In the genomic region with DNA sequence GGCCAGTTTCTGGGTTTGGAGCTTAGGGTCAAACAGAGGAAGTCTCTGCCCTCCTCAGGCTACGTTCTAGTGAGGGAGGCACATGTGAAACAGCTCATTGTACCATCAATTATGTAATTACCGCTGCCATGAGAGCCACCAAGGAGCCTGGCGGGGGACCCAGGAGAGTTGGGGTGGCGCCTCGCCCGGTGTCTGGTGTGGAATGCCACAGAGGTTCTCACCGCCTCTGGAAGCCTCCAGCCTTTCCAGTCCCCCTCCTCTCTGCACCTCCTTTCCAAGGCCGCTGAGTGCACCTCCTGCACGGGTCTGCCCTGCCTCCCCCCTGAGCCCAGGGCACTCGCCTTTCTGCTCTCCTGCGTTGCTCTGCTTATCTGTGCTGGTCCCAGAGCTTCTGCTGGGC, we compare ENCODE assay signal across 1 cellular context.
TF ChIP-seq lines count a peak whose summit lies in the region.

No MANE protein-coding gene starts in this region.

TF ChIP-seq in HepG2, 621 proteins besides CTCF, POLR2A, EP300 and RAD21:
- peak; percentile 46; the same call in 1 of the 2 replicates for TF ChIP-seq ZBTB33 (CRISPR knock-in tag; IDR thresholded peaks at IDR 0.05)
- TF ChIP-seq, protein P1, sequence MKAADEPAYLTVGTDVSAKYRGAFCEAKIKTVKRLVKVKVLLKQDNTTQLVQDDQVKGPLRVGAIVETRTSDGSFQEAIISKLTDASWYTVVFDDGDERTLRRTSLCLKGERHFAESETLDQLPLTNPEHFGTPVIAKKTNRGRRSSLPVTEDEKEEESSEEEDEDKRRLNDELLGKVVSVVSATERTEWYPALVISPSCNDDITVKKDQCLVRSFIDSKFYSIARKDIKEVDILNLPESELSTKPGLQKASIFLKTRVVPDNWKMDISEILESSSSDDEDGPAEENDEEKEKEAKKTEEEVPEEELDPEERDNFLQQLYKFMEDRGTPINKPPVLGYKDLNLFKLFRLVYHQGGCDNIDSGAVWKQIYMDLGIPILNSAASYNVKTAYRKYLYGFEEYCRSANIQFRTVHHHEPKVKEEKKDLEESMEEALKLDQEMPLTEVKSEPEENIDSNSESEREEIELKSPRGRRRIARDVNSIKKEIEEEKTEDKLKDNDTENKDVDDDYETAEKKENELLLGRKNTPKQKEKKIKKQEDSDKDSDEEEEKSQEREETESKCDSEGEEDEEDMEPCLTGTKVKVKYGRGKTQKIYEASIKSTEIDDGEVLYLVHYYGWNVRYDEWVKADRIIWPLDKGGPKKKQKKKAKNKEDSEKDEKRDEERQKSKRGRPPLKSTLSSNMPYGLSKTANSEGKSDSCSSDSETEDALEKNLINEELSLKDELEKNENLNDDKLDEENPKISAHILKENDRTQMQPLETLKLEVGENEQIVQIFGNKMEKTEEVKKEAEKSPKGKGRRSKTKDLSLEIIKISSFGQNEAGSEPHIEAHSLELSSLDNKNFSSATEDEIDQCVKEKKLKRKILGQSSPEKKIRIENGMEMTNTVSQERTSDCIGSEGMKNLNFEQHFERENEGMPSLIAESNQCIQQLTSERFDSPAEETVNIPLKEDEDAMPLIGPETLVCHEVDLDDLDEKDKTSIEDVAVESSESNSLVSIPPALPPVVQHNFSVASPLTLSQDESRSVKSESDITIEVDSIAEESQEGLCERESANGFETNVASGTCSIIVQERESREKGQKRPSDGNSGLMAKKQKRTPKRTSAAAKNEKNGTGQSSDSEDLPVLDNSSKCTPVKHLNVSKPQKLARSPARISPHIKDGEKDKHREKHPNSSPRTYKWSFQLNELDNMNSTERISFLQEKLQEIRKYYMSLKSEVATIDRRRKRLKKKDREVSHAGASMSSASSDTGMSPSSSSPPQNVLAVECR (CRISPR knock-in tag; IDR thresholded peaks at IDR 0.05; ENCODE audit: borderline replicate concordance), result 0 out of 2 replicates have a peak, but pooled peaks have one; percentile 9
- TF ChIP-seq TBX2 (CRISPR knock-in tag; IDR thresholded peaks at IDR 0.05; ENCODE audit: borderline replicate concordance), result 0 out of 2 replicates have a peak, but pooled peaks have one; percentile 0
- no peak for TF ChIP-seq KAT8 (CRISPR knock-in tag; IDR thresholded peaks at IDR 0.05)
TF ChIP-seq in HepG2: peak in this region for 3.
